9 cellular contexts compared by ENCODE assay signal in the genomic region with DNA sequence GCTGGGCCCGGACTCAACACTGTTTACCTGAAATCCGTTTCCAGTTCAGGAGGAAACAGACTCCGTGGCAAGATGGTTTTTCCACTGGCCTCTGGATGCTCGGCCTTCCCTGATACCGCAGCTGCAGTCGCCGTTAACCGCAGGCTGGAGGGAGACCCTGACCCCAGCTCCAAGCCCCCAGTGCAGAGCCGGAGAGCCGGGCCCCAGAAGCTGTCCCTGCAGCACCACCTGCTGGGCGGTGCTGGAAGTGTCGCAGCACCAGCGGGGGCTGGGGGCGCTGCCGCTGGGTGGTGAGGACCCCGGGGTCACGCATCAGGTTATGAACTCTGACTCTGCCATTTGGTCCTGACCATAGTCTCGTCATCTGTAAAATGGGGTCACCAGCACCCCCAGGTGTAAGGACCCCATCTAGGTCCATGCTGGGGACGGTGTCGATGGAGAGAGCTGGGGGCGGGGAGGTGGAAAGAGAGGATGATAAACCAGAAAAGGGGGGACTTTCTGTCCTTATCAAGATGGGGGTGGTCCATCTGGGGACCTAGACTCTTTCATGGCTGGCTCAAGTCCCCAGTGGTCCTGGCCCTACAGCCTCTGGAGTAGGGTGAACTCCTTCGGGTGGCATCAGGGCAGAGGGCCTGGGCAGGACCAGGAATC. TPM values are rescaled to one million over a fixed set of nuclear protein-coding genes. Genes with fewer than 3 reads are reported as not detected.
DNase-seq lines count a peak whose midpoint lies in the region; ATAC-seq, FAIRE-seq and TF ChIP-seq lines count a peak whose summit lies in the region.
"Had no signal": no experiment of that assay in that cellular context is flagged by ENCODE, and none has a peak within 500 bp of the region (broad histone marks: within the 10 kb centered on the region; RNA-seq: fewer than 3 reads in every experiment).

No MANE protein-coding gene starts in this region.

- H3K4me2 ChIP-seq in PC-3 (ENCODE audit: low read length) (no peak overlapping the region), HepG2 (ENCODE audit: low read depth, low read length) (no peak overlapping the region)

- TF ChIP-seq POLR2A in HepG2 (IDR thresholded peaks at IDR 0.05; ENCODE audit: insufficient read depth in 1 of 2, low read depth in 2 of 2, low read length in 2 of 2) = no peak

- CTCF ChIA-PET in PC-3 (lab: Charles Lee) (interaction anchor here (3.5 kb wide), 1 partner anchor 72 kb away, joined by 37 read pairs; no protein-coding TSS in a partner anchor), HepG2 (lab: Yijun Ruan, JAX; ENCODE audit: low intra/inter-chr PET ratio, low total read pairs) (interaction anchor here (2.0 to 3.8 kb wide), 2 partner anchors 72 to 75 kb away, joined by 6 to 69 read pairs; no protein-coding TSS in a partner anchor)

- H2AFZ ChIP-seq in PC-3 (ENCODE audit: low read length) (no peak overlapping the region), HepG2 (ENCODE audit: low read length) (no peak overlapping the region)

- H3K9me3 ChIP-seq in PC-3 (ENCODE audit: low read length) (peaks cover 9% of the 10 kb centered on the region; the same call in 1 of the 2 replicates), HepG2 (ENCODE audit: low read length) (peaks cover 18% of the 10 kb centered on the region), thoracic aorta (peaks cover 7% of the 10 kb centered on the region)

- POLR2A ChIA-PET in PC-3 (lab: Charles Lee; ENCODE audit: unreplicated experiment) (no interaction called here), HepG2 (lab: Yijun Ruan, JAX) (interaction anchor here (1.3 kb wide), 1 partner anchor 72 kb away, joined by 4 read pairs; no protein-coding TSS in a partner anchor)

- no peak overlapping the region for H3K4me3 ChIP-seq in PC-3 (ENCODE audit: low read length)
- H3K4me3 ChIP-seq in astrocyte of the spinal cord (ENCODE audit: low read depth, low read length) = no peak overlapping the region
- no peak overlapping the region for H3K4me3 ChIP-seq in HepG2 (replicated peaks in 1 of 3; ENCODE audit: insufficient read depth in 1 of 3, low read depth in 2 of 3, low read length in 3 of 3)
- H3K4me3 ChIP-seq in thoracic aorta = no peak overlapping the region

- no peaks in the 10 kb centered on the region for H3K4me1 ChIP-seq in PC-3 (ENCODE audit: insufficient read depth, low read length)
- H3K4me1 ChIP-seq in HepG2 (ENCODE audit: insufficient read depth, low read length) = peaks cover 14% of the 10 kb centered on the region
- no peaks in the 10 kb centered on the region for H3K4me1 ChIP-seq in thoracic aorta (ENCODE audit: control insufficient read depth in 1 of 2, low read depth in 2 of 2)

- TF ChIP-seq RAD21 in HepG2 (CRISPR knock-in tag; IDR thresholded peaks at IDR 0.05) = peak; percentile 99

- TF ChIP-seq EP300 in HepG2 (IDR thresholded peaks at IDR 0.05; ENCODE audit: low read depth in 2 of 2, low read length in 2 of 2) (no peak), HepG2 (CRISPR knock-in tag; IDR thresholded peaks at IDR 0.05; ENCODE audit: borderline replicate concordance) (no peak)

- H3K27ac ChIP-seq in PC-3 (ENCODE audit: low read length) (no peak overlapping the region), HepG2 (ENCODE audit: extremely low read length, insufficient read depth, low read length) (no peak overlapping the region), thoracic aorta (no peak overlapping the region)

- intact Hi-C loops in PC-3 (cut with micrococcal nuclease) (loop anchor here (1.0 kb wide), 1 partner anchor 73 kb away; no protein-coding TSS in a partner anchor), HepG2 (cut with micrococcal nuclease; ENCODE audit: unreplicated experiment) (loop anchor here (1.0 kb wide), 2 partner anchors 73 to 159 kb away; no protein-coding TSS in a partner anchor)

- peak; percentile 94 for TF ChIP-seq CTCF in GM12873 (IDR thresholded peaks at IDR 0.05; ENCODE audit: insufficient read depth, low read depth, low read length, missing control alignments)
- peak; percentile 99 for TF ChIP-seq CTCF in PC-3 (conservative IDR thresholded peaks at IDR 0.05; ENCODE audit: low read depth, low read length)
- peak; percentile 91 for TF ChIP-seq CTCF in astrocyte of the spinal cord (IDR thresholded peaks at IDR 0.05; ENCODE audit: low read depth, low read length)
- peak; percentile 100 for TF ChIP-seq CTCF in HepG2 (CRISPR knock-in tag; IDR thresholded peaks at IDR 0.05)
- peak; percentile 55 for TF ChIP-seq CTCF in thoracic aorta (IDR thresholded peaks at IDR 0.05)

- H3K36me3 ChIP-seq in PC-3 (ENCODE audit: low read depth, low read length) = no peaks in the 10 kb centered on the region
- no peaks in the 10 kb centered on the region for H3K36me3 ChIP-seq in HepG2 (replicated peaks in 1 of 2; ENCODE audit: control insufficient read depth in 1 of 2, insufficient read depth in 2 of 2, low read length in 2 of 2)
- no peaks in the 10 kb centered on the region for H3K36me3 ChIP-seq in thoracic aorta

- peak; percentile 4 for FAIRE-seq in HepG2 (lab: Jason Lieb, UNC)

- no peak overlapping the region for H3K9ac ChIP-seq in PC-3 (ENCODE audit: low read length)
- H3K9ac ChIP-seq in HepG2 (ENCODE audit: insufficient read depth, low read depth, low read length) = no peak overlapping the region

- H3F3A ChIP-seq in PC-3 (ENCODE audit: low read length, unreplicated experiment) = no peaks in the 10 kb centered on the region

- WGBS in HepG2 (ENCODE audit: low lambda C conversion rate) = 28% methylated on average over 15 of the region's 22 CpGs

- no peaks in the 10 kb centered on the region for H3K9me2 ChIP-seq in PC-3 (replicated peaks; ENCODE audit: low read length)

- ATAC-seq in PC-3 (peak; percentile 45; the same call in 1 of the 2 replicates), HepG2 (peak; percentile 51), thoracic aorta (ENCODE audit: insufficient number of reproducible peaks, low FRiP score, low read depth) (no peak), GM19467 (IDR thresholded peaks at IDR 0.05; ENCODE audit: unreplicated experiment) (no peak)

- H4K20me1 ChIP-seq in PC-3 (ENCODE audit: low read length) (no peaks in the 10 kb centered on the region), HepG2 (ENCODE audit: insufficient read depth, low read length) (peaks cover 11% of the 10 kb centered on the region; the same call in 1 of the 2 replicates)

- in situ Hi-C loops in astrocyte of the spinal cord (cut with HindIII; ENCODE audit: low sequenced_read_pairs) (no loop called here), HepG2 (cut with HindIII; ENCODE audit: extremely low pct_ligation_motif_present, low pct_unique_long_range_greater_than_20kb) (loop anchor here (5.0 kb wide), 1 partner anchor 75 kb away; no protein-coding TSS in a partner anchor)

- BruUV-seq in PC-3 (replicated peaks; lab: Mats Ljungman, UMichigan) (no TSS peak), HepG2 (replicated peaks; lab: Mats Ljungman, UMichigan) (no TSS peak)

- no peaks in the 10 kb centered on the region for H3K79me2 ChIP-seq in PC-3 (ENCODE audit: low read length)
- no peaks in the 10 kb centered on the region for H3K79me2 ChIP-seq in HepG2 (ENCODE audit: insufficient read depth, low read length)

- peaks cover 38% of the 10 kb centered on the region for H3K27me3 ChIP-seq in PC-3 (ENCODE audit: low read length)
- H3K27me3 ChIP-seq in HepG2 (ENCODE audit: control insufficient read depth in 1 of 2, insufficient read depth in 2 of 2, low read length in 2 of 2) = peaks cover 5 to 32% of the 10 kb centered on the region in 2 experiments; a peak in 3 of 5 replicates
- H3K27me3 ChIP-seq in thoracic aorta (replicated peaks; ENCODE audit: insufficient read depth) = no peaks in the 10 kb centered on the region

- DNase-seq in PC-3 (peak; percentile 25), astrocyte of the spinal cord (ENCODE audit: low read depth, low spot score) (no peak), HepG2 (ENCODE audit: low spot score) (no peak), thoracic aorta (ENCODE audit: low spot score) (no peak), SW480 (ENCODE audit: low spot score) (no peak), occipital lobe (lab: John Stamatoyannopoulos, UW) (no peak)

TF ChIP-seq in HepG2, 621 proteins besides CTCF, POLR2A, EP300 and RAD21 (continues in another document):
- no peak for TF ChIP-seq ZC3H13 (CRISPR knock-in tag; IDR thresholded peaks at IDR 0.05)
- no peak for TF ChIP-seq ZNF282 (IDR thresholded peaks at IDR 0.05; ENCODE audit: partially characterized antibody)
- 0 out of 2 replicates have a peak, but pooled peaks have one; percentile 21 for TF ChIP-seq ZNF772 (CRISPR knock-in tag; IDR thresholded peaks at IDR 0.05)
- 0 out of 2 replicates have a peak, but pooled peaks have one; percentile 43 for TF ChIP-seq ZNF33B (CRISPR knock-in tag; IDR thresholded peaks at IDR 0.05)
- TF ChIP-seq ZNF350 (CRISPR knock-in tag; IDR thresholded peaks at IDR 0.05; ENCODE audit: borderline replicate concordance, low read depth) = peak; percentile 24; the same call in 1 of the 2 replicates
- peak; percentile 46 for TF ChIP-seq AGO1 (IDR thresholded peaks at IDR 0.05; ENCODE audit: low read depth, low read length, poor library complexity, severe bottlenecking)
- TF ChIP-seq ZEB1 (IDR thresholded peaks at IDR 0.05; ENCODE audit: insufficient replicate concordance, low read depth) = no peak
- 0 out of 2 replicates have a peak, but pooled peaks have one; percentile 28 for TF ChIP-seq ZNF563 (CRISPR knock-in tag; IDR thresholded peaks at IDR 0.05)

RNA-seq across cellular contexts. Expression of gene CHRNA4, which starts 20.8 kb away (rescaled TPM):
- not detected in 2 replicates for total RNA-seq in PC-3 (2014; rRNA removed)
- not detected in 2 replicates for total RNA-seq in HepG2 (2016; rRNA removed; fragmentation: Illumina TruSeq; extraction: Trizol)
- not detected in 2 replicates for total RNA-seq in HepG2 (2016; cell fraction: cytosol; rRNA removed; fragmentation: Illumina TruSeq; extraction: Trizol; ENCODE audit: low read depth)
- not detected in 2 replicates for total RNA-seq in HepG2 (2016; cell fraction: insoluble cytoplasmic fraction; rRNA removed; fragmentation: Illumina TruSeq; extraction: Trizol)
- total RNA-seq in HepG2 (2016; cell fraction: membrane; rRNA removed; fragmentation: Illumina TruSeq; extraction: Trizol) = not detected in 2 replicates
- total RNA-seq in HepG2 (2016; cell fraction: nucleus; rRNA removed; fragmentation: Illumina TruSeq; extraction: Trizol) = not detected in 2 replicates
- not detected in 2 replicates for polyA plus RNA-seq in HepG2 (2011; rRNA removed)
- 0.06 TPM in 1 of 2 replicates, not detected in the other for polyA plus RNA-seq in HepG2 (2011; cell fraction: cytosol; rRNA removed)
- polyA plus RNA-seq in HepG2 (2011; cell fraction: nucleus; rRNA removed) = 0.10 and 0.14 TPM in 2 replicates
- polyA plus RNA-seq in HepG2 (2012) = 0.11 TPM in 1 of 2 replicates, not detected in the other
- not detected in 2 replicates for polyA plus RNA-seq in HepG2 (2016; cell fraction: cytosol; fragmentation: Illumina TruSeq; extraction: Trizol; ENCODE audit: low read depth)
- polyA plus RNA-seq in HepG2 (2016; cell fraction: insoluble cytoplasmic fraction; fragmentation: Illumina TruSeq; extraction: Trizol; ENCODE audit: low read depth) = not detected in 2 replicates
- not detected in 2 replicates for polyA plus RNA-seq in HepG2 (2016; cell fraction: membrane; fragmentation: Illumina TruSeq; extraction: Trizol; ENCODE audit: low read depth)
- polyA plus RNA-seq in HepG2 (2016; cell fraction: nucleus; fragmentation: Illumina TruSeq; extraction: Trizol; ENCODE audit: insufficient read depth, low read depth) = not detected in 2 replicates
- not detected in 2 replicates for polyA minus RNA-seq in HepG2 (2011; rRNA and poly(A)+ RNA removed; ENCODE audit: low replicate concordance)
- not detected in 2 replicates for polyA minus RNA-seq in HepG2 (2011; cell fraction: cytosol; rRNA and poly(A)+ RNA removed)
- not detected in 2 replicates for polyA minus RNA-seq in HepG2 (2011; cell fraction: nucleus; rRNA and poly(A)+ RNA removed)
- not detected for total RNA-seq in thoracic aorta
- 7.8 TPM for total RNA-seq in occipital lobe
- total RNA-seq: RPMI7951 had no signal

Comparison
In these comparisons a context has a peak if more than half of its experiments do, and no peak if none do; other contexts are left out.
1. ATAC-seq: peak in PC-3 (single experiment) and HepG2 (single experiment); none in thoracic aorta (single experiment) and GM19467 (single experiment).
2. Peak in every context shown above with its lines, with median percentiles within 50 percentile points of each other: CTCF ChIP-seq.